ENCODE assay signal across 9 cellular contexts in the genomic region with DNA sequence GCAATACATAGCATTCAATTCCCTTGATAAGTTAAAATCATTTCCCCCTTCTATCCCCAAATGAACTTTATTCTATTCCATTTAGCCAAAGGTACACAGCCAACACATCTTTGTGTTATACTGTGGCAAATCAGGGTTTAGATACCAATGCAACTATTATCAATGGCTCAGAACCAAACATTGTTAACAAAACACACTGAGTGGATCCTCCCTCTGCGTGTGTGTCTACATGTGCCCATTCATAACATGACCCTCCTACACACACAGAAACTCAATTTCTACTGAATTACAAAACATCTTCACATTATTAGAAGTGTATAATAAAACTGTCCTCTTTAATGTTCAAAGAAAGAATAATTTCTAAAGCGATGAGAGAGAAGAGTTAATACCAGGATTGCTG. TPM values are rescaled to one million over a fixed set of nuclear protein-coding genes. Genes with fewer than 3 reads are reported as not detected.
DNase-seq lines count a peak whose midpoint lies in the region; ATAC-seq and TF ChIP-seq lines count a peak whose summit lies in the region.
"Had no signal": no experiment of that assay in that cellular context is flagged by ENCODE, and none has a peak within 500 bp of the region (broad histone marks: within the 10 kb centered on the region; RNA-seq: fewer than 3 reads in every experiment).

No MANE protein-coding gene starts in this region.

- no peak overlapping the region for H2AFZ ChIP-seq in OCI-LY3 (ENCODE audit: low read depth, low read length)

- peaks cover 23% of the 10 kb centered on the region for H3K27me3 Mint-ChIP-seq in endodermal cell (ENCODE audit: insufficient read depth)

- H3K4me1 ChIP-seq in OCI-LY3 (ENCODE audit: low read length) = peaks cover 26% of the 10 kb centered on the region
- no peaks in the 10 kb centered on the region for H3K4me1 ChIP-seq in endodermal cell (ENCODE audit: control insufficient read depth, insufficient read depth, low read length)

- peaks cover 20% of the 10 kb centered on the region for H3K79me2 ChIP-seq in OCI-LY3 (ENCODE audit: low read length)

- DNase-seq in ELR (ENCODE audit: low read depth) = peak; percentile 10
- no peak for DNase-seq in endodermal cell
- DNase-seq in pons (ENCODE audit: low spot score) = peak; percentile 20
- DNase-seq in NCI-H2196 treated with DMSO at 0.1 percent for 48 hours (lab: John Stamatoyannopoulos, UW; ENCODE audit: unreplicated experiment) = no peak
- DNase-seq: activated CD8-positive, alpha-beta memory T cell treated with anti-CD3 and anti-CD28 coated beads, Interleukin-2, amount 50 U/mL, for 48 hours had no signal

- peak overlapping the region; percentile 73 for H3K9ac ChIP-seq in OCI-LY3 (ENCODE audit: low read length)
- peak overlapping the region; percentile 37 for H3K9ac ChIP-seq in endodermal cell (ENCODE audit: extremely low read depth, low read length, poor library complexity, severe bottlenecking)

- H3K36me3 ChIP-seq in OCI-LY3 (replicated peaks; ENCODE audit: low read depth, low read length) (no peaks in the 10 kb centered on the region), endodermal cell (ENCODE audit: control insufficient read depth, insufficient read depth, low read length) (no peaks in the 10 kb centered on the region)

- ATAC-seq in GM18858 (IDR thresholded peaks at IDR 0.05; ENCODE audit: unreplicated experiment) (no peak), GM18511 (IDR thresholded peaks at IDR 0.05; ENCODE audit: unreplicated experiment) (no peak), HG02763 (IDR thresholded peaks at IDR 0.05; ENCODE audit: unreplicated experiment) (no peak)

- H3K4me1 Mint-ChIP-seq in endodermal cell = peaks cover 7% of the 10 kb centered on the region

- H3K9me3 Mint-ChIP-seq in endodermal cell = no peaks in the 10 kb centered on the region

- H3K4me2 ChIP-seq in OCI-LY3 (ENCODE audit: low read length) = peak overlapping the region; percentile 96

- H3K4me3 ChIP-seq in OCI-LY3 (ENCODE audit: low read length) (peak overlapping the region; percentile 83), endodermal cell (ENCODE audit: low read length) (peak overlapping the region; percentile 96)

- no peaks in the 10 kb centered on the region for H4K20me1 ChIP-seq in OCI-LY3 (ENCODE audit: insufficient read depth, low read length)

- H3K4me3 Mint-ChIP-seq in endodermal cell = peak overlapping the region; percentile 82

- H3K27me3 ChIP-seq in OCI-LY3 (ENCODE audit: low read depth, low read length) (no peaks in the 10 kb centered on the region), endodermal cell (ENCODE audit: control insufficient read depth, insufficient read depth, low read length, poor library complexity, severe bottlenecking) (peaks cover 19% of the 10 kb centered on the region)

- no peak overlapping the region for H3K27ac Mint-ChIP-seq in endodermal cell

- TF ChIP-seq CTCF in OCI-LY3 (IDR thresholded peaks at IDR 0.05; ENCODE audit: low read depth, low read length) = no peak
- no peak for TF ChIP-seq CTCF in endodermal cell (conservative IDR thresholded peaks at IDR 0.05)

- WGBS in endodermal cell (ENCODE audit: insufficient coverage in 1 of 2, insufficient read length in 1 of 2), 2 experiments = 60% methylated on average over 2 of the region's 2 CpGs; no CpG with 5 or more reads in 1 of the 2 experiments

- H3K27ac ChIP-seq in OCI-LY3 (ENCODE audit: low read length) (no peak overlapping the region), endodermal cell (ENCODE audit: low read depth, low read length) (no peak overlapping the region)

- H3K9me3 ChIP-seq in OCI-LY3 (ENCODE audit: insufficient read depth, low read length) = no peaks in the 10 kb centered on the region
- H3K9me3 ChIP-seq in endodermal cell (ENCODE audit: control insufficient read depth, low read length) = no peaks in the 10 kb centered on the region

- H3K36me3 Mint-ChIP-seq in endodermal cell (ENCODE audit: low read depth) = no peaks in the 10 kb centered on the region

RNA-seq across cellular contexts. Expression of gene TTBK2, which starts 1.3 kb away (rescaled TPM):
- 10 to 100 TPM; 17.9 to 24.8 TPM for total RNA-seq in endodermal cell
- polyA plus RNA-seq in endodermal cell (2013, experiment 1 of 2) = 13.6 TPM
- polyA plus RNA-seq in endodermal cell (2013, experiment 2 of 2) = 12.3 TPM

Comparison
In these comparisons a context has a peak if more than half of its experiments do, and no peak if none do; other contexts are left out.
1. DNase-seq: peak in ELR (single experiment) and pons (single experiment); none in endodermal cell (single experiment) and NCI-H2196 treated with DMSO at 0.1 percent for 48 hours (single experiment).